In the genomic region with DNA sequence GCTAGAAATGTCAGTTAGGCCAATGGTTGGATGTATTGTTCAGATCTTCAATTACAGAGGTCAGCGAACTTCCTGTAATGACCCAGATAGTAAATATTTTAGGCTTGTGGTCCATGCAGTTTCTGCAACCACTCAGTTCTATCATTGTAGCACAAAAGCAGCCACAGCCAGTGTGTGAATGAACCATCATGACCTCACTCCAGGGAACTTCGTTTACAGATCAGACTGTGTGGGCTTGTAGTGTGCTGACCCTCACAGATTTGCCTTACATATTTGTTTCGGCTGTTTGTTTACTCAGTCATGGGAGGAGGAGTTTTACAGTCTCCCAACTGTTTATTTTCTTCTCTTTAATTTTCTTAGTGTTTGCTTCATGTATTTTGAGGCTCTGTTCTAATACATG, we compare ENCODE assay signal across 15 cellular contexts. TPM values are rescaled to one million over a fixed set of nuclear protein-coding genes. Genes with fewer than 3 reads are reported as not detected.
DNase-seq lines count a peak whose midpoint lies in the region; ATAC-seq and TF ChIP-seq lines count a peak whose summit lies in the region.
"Had no signal": no experiment of that assay in that cellular context is flagged by ENCODE, and none has a peak within 500 bp of the region (broad histone marks: within the 10 kb centered on the region; RNA-seq: fewer than 3 reads in every experiment).

No MANE protein-coding gene starts in this region.

- POLR2A ChIA-PET in naive thymus-derived CD4-positive, alpha-beta T cell (lab: Charles Lee) = no interaction called here
- POLR2A ChIA-PET in MCF 10A (lab: Yijun Ruan, JAX) = interaction anchor here (1.4 kb wide), 1 partner anchor 11 kb away, joined by 3 read pairs; no protein-coding TSS in a partner anchor

- peaks cover 0 to 1% (median 0%) of the 10 kb centered on the region in 11 donors for H3K9me3 Mint-ChIP-seq in naive thymus-derived CD4-positive, alpha-beta T cell
- H3K9me3 Mint-ChIP-seq in MCF 10A (ENCODE audit: unreplicated experiment) = no peaks in the 10 kb centered on the region
- H3K9me3 Mint-ChIP-seq: type B pancreatic cell had no signal

- intact Hi-C loops in adrenal gland (cut with DNase I) = no loop called here
- intact Hi-C loops in naive thymus-derived CD4-positive, alpha-beta T cell (cut with micrococcal nuclease) = no loop called here
- intact Hi-C loops in MCF 10A (cut with micrococcal nuclease) = no loop called here

- no peaks in the 10 kb centered on the region for H3K79me2 ChIP-seq in hepatocyte

- H3K4me1 Mint-ChIP-seq in naive thymus-derived CD4-positive, alpha-beta T cell = no peaks in the 10 kb centered on the region
- H3K4me1 Mint-ChIP-seq in MCF 10A (ENCODE audit: insufficient read depth, unreplicated experiment) = no peaks in the 10 kb centered on the region

- in situ Hi-C loops in SK-MEL-5 (cut with HindIII; ENCODE audit: low pct_unique_long_range_greater_than_20kb, low sequenced_read_pairs) = no loop called here

- no peak for ATAC-seq in naive thymus-derived CD4-positive, alpha-beta T cell
- ATAC-seq: Right ventricle myocardium inferior had no signal

- H3K4me2 ChIP-seq in hepatocyte = no peak overlapping the region

- no peak for TF ChIP-seq POLR2A in adrenal gland (IDR thresholded peaks at IDR 0.05)

- no peaks in the 10 kb centered on the region for H3K27me3 Mint-ChIP-seq in naive thymus-derived CD4-positive, alpha-beta T cell
- no peaks in the 10 kb centered on the region for H3K27me3 Mint-ChIP-seq in MCF 10A (ENCODE audit: insufficient read depth, unreplicated experiment)
- H3K27me3 Mint-ChIP-seq: type B pancreatic cell had no signal

- H3K4me3 ChIP-seq in LNCaP clone FGC (ENCODE audit: low read depth, low read length) (no peak overlapping the region), foreskin fibroblast (ENCODE audit: low read depth in 1 of 2, low read length in 2 of 2) (no peak overlapping the region), adrenal gland (peak overlapping the region in 1 of 4 donors; percentile 8), hepatocyte (no peak overlapping the region)
- H3K4me3 ChIP-seq in naive thymus-derived CD4-positive, alpha-beta T cell (ENCODE audit: low read length) = no peak overlapping the region

- H3K27ac ChIP-seq in 22Rv1 = peak overlapping the region; percentile 25; the same call in 1 of the 2 replicates
- no peak overlapping the region for H3K27ac ChIP-seq in adrenal gland
- H3K27ac ChIP-seq in naive thymus-derived CD4-positive, alpha-beta T cell (ENCODE audit: low read depth, low read length) = no peak overlapping the region
- no peak overlapping the region for H3K27ac ChIP-seq in hepatocyte

- no peak overlapping the region for H3K27ac Mint-ChIP-seq in naive thymus-derived CD4-positive, alpha-beta T cell
- no peak overlapping the region for H3K27ac Mint-ChIP-seq in MCF 10A (ENCODE audit: low read depth, unreplicated experiment)
- H3K27ac Mint-ChIP-seq: type B pancreatic cell had no signal

- H3K36me3 ChIP-seq in adrenal gland (replicated peaks in 1 of 2) (peaks cover 0 to 2% of the 10 kb centered on the region in 2 donors), hepatocyte (replicated peaks; ENCODE audit: insufficient read depth, low read depth) (no peaks in the 10 kb centered on the region)
- peaks cover 0 to 5% (median 0%) of the 10 kb centered on the region in 3 experiments for H3K36me3 ChIP-seq in naive thymus-derived CD4-positive, alpha-beta T cell (ENCODE audit: control insufficient read depth in 2 of 3, insufficient read depth in 3 of 3, low read length in 3 of 3)

- H4K20me1 ChIP-seq in hepatocyte (ENCODE audit: insufficient read depth, poor library complexity, severe bottlenecking) = no peaks in the 10 kb centered on the region

- CTCF ChIA-PET in naive thymus-derived CD4-positive, alpha-beta T cell (lab: Charles Lee) = no interaction called here
- CTCF ChIA-PET in MCF 10A (lab: Yijun Ruan, JAX) = interaction anchor here (3.0 kb wide), 1 partner anchor 140 kb away, joined by 20 read pairs; no protein-coding TSS in a partner anchor

- TF ChIP-seq CTCF in 22Rv1 (IDR thresholded peaks at IDR 0.05) = no peak
- no peak for TF ChIP-seq CTCF in LNCaP clone FGC (IDR thresholded peaks at IDR 0.05; ENCODE audit: control insufficient read depth, extremely low read depth, insufficient read depth)
- no peak for TF ChIP-seq CTCF in foreskin fibroblast (IDR thresholded peaks at IDR 0.05; ENCODE audit: low read depth, low read length)
- TF ChIP-seq CTCF in adrenal gland (IDR thresholded peaks at IDR 0.05) = no peak
- no peak for TF ChIP-seq CTCF in hepatocyte (IDR thresholded peaks at IDR 0.05; ENCODE audit: poor library complexity)
- TF ChIP-seq CTCF in MCF 10A (IDR thresholded peaks at IDR 0.05; ENCODE audit: unreplicated experiment) = no peak

- 68 to 79% (median 74%) methylated on average over 3 of the region's 3 CpGs for WGBS in adrenal gland, 4 donors
- 36% methylated on average over 3 of the region's 3 CpGs for WGBS in hepatocyte (ENCODE audit: low lambda C conversion rate, missing lambda C conversion rate)

- H2AFZ ChIP-seq in hepatocyte = no peak overlapping the region

- H3K36me3 Mint-ChIP-seq in naive thymus-derived CD4-positive, alpha-beta T cell = peaks cover 0 to 21% (median 5%) of the 10 kb centered on the region in 5 donors
- peaks cover 7% of the 10 kb centered on the region for H3K36me3 Mint-ChIP-seq in MCF 10A (ENCODE audit: insufficient read depth, unreplicated experiment)
- H3K36me3 Mint-ChIP-seq: type B pancreatic cell had no signal

- no peaks in the 10 kb centered on the region for H3K9me3 ChIP-seq in adrenal gland (replicated peaks in 1 of 3)
- no peaks in the 10 kb centered on the region for H3K9me3 ChIP-seq in naive thymus-derived CD4-positive, alpha-beta T cell (ENCODE audit: control insufficient read depth in 2 of 3, low read length in 3 of 3)
- no peaks in the 10 kb centered on the region for H3K9me3 ChIP-seq in hepatocyte (ENCODE audit: low read depth)

- BruUV-seq in MCF 10A (replicated peaks; lab: Mats Ljungman, UMichigan) = no TSS peak

- no peaks in the 10 kb centered on the region for H3K9me2 ChIP-seq in hepatocyte (replicated peaks; ENCODE audit: insufficient read depth)

- H3K27me3 ChIP-seq in adrenal gland (no peaks in the 10 kb centered on the region), hepatocyte (no peaks in the 10 kb centered on the region)
- H3K27me3 ChIP-seq in naive thymus-derived CD4-positive, alpha-beta T cell (ENCODE audit: control insufficient read depth in 2 of 2, insufficient read depth in 2 of 2, low read length in 2 of 2) = no peaks in the 10 kb centered on the region

- peaks cover 0 to 5% of the 10 kb centered on the region in 2 donors for H3K4me1 ChIP-seq in adrenal gland (replicated peaks in 1 of 2)
- H3K4me1 ChIP-seq in naive thymus-derived CD4-positive, alpha-beta T cell (ENCODE audit: control insufficient read depth in 2 of 2, insufficient read depth in 2 of 2, low read length in 2 of 2) = no peaks in the 10 kb centered on the region
- H3K4me1 ChIP-seq in hepatocyte (ENCODE audit: insufficient read depth) = peaks cover 3% of the 10 kb centered on the region

- H3K4me3 Mint-ChIP-seq in naive thymus-derived CD4-positive, alpha-beta T cell = no peak overlapping the region
- no peak overlapping the region for H3K4me3 Mint-ChIP-seq in MCF 10A (ENCODE audit: unreplicated experiment)
- H3K4me3 Mint-ChIP-seq: type B pancreatic cell had no signal

- peak; percentile 86 for DNase-seq in LNCaP clone FGC (ENCODE audit: low read depth)
- DNase-seq in SK-MEL-5 (ENCODE audit: low read depth, low spot score) = peak; percentile 87
- DNase-seq in foreskin fibroblast = peak; percentile 40 to 52
- DNase-seq in adrenal gland = no peak
- DNase-seq in naive thymus-derived CD4-positive, alpha-beta T cell = no peak
- no peak for DNase-seq in hepatocyte (ENCODE audit: low spot score)
- no peak for DNase-seq in MCF 10A (ENCODE audit: unreplicated experiment)
- DNase-seq: ACHN; activated naive CD4-positive, alpha-beta T cell treated with Interleukin-2 at 50 U/mL for 16 hours; Calu3; central memory CD4-positive, alpha-beta T cell; Karpas-422 had no signal

RNA-seq across cellular contexts. Expression of a gene that starts 55.4 kb away (rescaled TPM):
- total RNA-seq in SK-MEL-5 (2014; rRNA removed; shearing (Covaris generic)) = 22.8 and 27.0 TPM in 2 replicates
- 17.9 and 19.0 TPM in 2 replicates for polyA plus RNA-seq in SK-MEL-5 (2015; cell fraction: cytosol; rRNA removed)
- polyA plus RNA-seq in SK-MEL-5 (2015; cell fraction: nucleus; rRNA removed) = 5.5 and 5.7 TPM in 2 replicates
- total RNA-seq in adrenal gland = 10 to 100 TPM; 10.6 to 25.9 (median 17.6) TPM
- polyA plus RNA-seq in adrenal gland = 10 to 100 TPM; 10.5 to 21.0 (median 18.1) TPM
- total RNA-seq in naive thymus-derived CD4-positive, alpha-beta T cell = 10 to 100 TPM in 2 of 5 experiments, 1 to 10 TPM in 3; 4.8 to 10.5 (median 7.4) TPM
- polyA plus RNA-seq in naive thymus-derived CD4-positive, alpha-beta T cell = 1 to 10 TPM; 8.2 to 9.0 TPM
- total RNA-seq in hepatocyte = 14.1 and 14.8 TPM in 2 replicates
- polyA plus RNA-seq in hepatocyte = 13.5 and 16.2 TPM in 2 replicates
- 9.6 and 14.3 TPM in 2 replicates for total RNA-seq in MCF 10A (2022)

Comparison
In these comparisons a context has a peak if more than half of its experiments do, and no peak if none do; other contexts are left out.
1. DNase-seq: peak in LNCaP clone FGC (single experiment), SK-MEL-5 (single experiment) and foreskin fibroblast (2 of 2); none in adrenal gland (0 of 7), naive thymus-derived CD4-positive, alpha-beta T cell (0 of 9), hepatocyte (single experiment) and MCF 10A (single experiment).